ENCODE assay signal across 9 cellular contexts in the genomic region with DNA sequence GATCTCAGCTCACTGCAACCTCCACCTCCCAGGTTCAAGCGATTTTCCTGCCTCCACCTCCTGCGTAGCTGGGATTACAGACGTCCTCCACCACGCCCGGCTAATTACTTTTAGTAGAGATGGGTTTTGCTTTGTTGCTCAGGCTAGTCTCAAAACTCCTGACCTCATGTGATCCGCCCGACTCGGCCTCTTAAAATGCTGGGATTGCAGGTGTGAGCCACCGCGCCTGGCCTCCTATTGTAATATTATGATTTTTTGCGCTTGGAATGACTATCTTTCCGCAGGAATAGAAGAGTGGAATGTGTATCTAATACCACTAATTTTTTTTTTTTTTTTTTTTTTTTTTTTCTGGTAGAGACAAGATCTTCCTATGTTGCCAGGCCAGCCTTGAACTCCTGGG. TPM values are rescaled to one million over a fixed set of nuclear protein-coding genes. Genes with fewer than 3 reads are reported as not detected.
DNase-seq lines count a peak whose midpoint lies in the region; ATAC-seq and TF ChIP-seq lines count a peak whose summit lies in the region.
"Had no signal": no experiment of that assay in that cellular context is flagged by ENCODE, and none has a peak within 500 bp of the region (broad histone marks: within the 10 kb centered on the region; RNA-seq: fewer than 3 reads in every experiment).

No MANE protein-coding gene starts in this region.

- H2BK120ac ChIP-seq in trophoblast cell (ENCODE audit: insufficient read depth, low read length, poor library complexity) = no peak overlapping the region

- H3K9ac ChIP-seq in PC-3 (ENCODE audit: low read length) (peak overlapping the region; percentile 96), trophoblast cell (ENCODE audit: low read length) (no peak overlapping the region)

- H3K4me3 ChIP-seq in PC-3 (ENCODE audit: low read length) = peak overlapping the region; percentile 93
- peak overlapping the region; percentile 90 for H3K4me3 ChIP-seq in epithelial cell of proximal tubule (ENCODE audit: low read depth, low read length)
- no peak overlapping the region for H3K4me3 ChIP-seq in trophoblast cell (ENCODE audit: low read depth, low read length)

- H3K36me3 ChIP-seq in PC-3 (ENCODE audit: low read depth, low read length) (0 out of 2 replicates have a peak, but pooled peaks cover 4% of the 10 kb centered on the region), trophoblast cell (ENCODE audit: control insufficient read depth in 1 of 2, insufficient read depth in 2 of 2, low read length in 2 of 2) (no peaks in the 10 kb centered on the region)

- H3K9me3 Mint-ChIP-seq in Calu3 (ENCODE audit: low read depth, unreplicated experiment) = no peaks in the 10 kb centered on the region

- H3K4ac ChIP-seq in trophoblast cell (ENCODE audit: low read depth, low read length) = peak overlapping the region; percentile 97

- H3K4me2 ChIP-seq in PC-3 (ENCODE audit: low read length) = peak overlapping the region; percentile 99
- H3K4me2 ChIP-seq in trophoblast cell (ENCODE audit: low read length) = no peak overlapping the region

- no peaks in the 10 kb centered on the region for H3K9me2 ChIP-seq in PC-3 (replicated peaks; ENCODE audit: low read length)

- WGBS in trophoblast cell (ENCODE audit: extremely low coverage, insufficient coverage, insufficient read length) = no CpG with 5 or more reads among the region's 12 CpGs

- H3K4me3 Mint-ChIP-seq in Calu3 (ENCODE audit: low read depth, unreplicated experiment) = peak overlapping the region; percentile 95

- H2BK5ac ChIP-seq in trophoblast cell (ENCODE audit: low read depth, low read length, poor library complexity) = peak overlapping the region; percentile 27

- H3K9me3 ChIP-seq in PC-3 (ENCODE audit: low read length) (no peaks in the 10 kb centered on the region), trophoblast cell (ENCODE audit: insufficient read depth, low read depth, low read length) (no peaks in the 10 kb centered on the region)

- no peak overlapping the region for H3K18ac ChIP-seq in trophoblast cell (ENCODE audit: low read length)

- H4K8ac ChIP-seq in trophoblast cell (ENCODE audit: low read depth, low read length) = no peak overlapping the region

- no peak overlapping the region for H2AK5ac ChIP-seq in trophoblast cell (ENCODE audit: low read length)

- no peak overlapping the region for H4K91ac ChIP-seq in trophoblast cell (ENCODE audit: low read depth, low read length)

- no peaks in the 10 kb centered on the region for H3F3A ChIP-seq in PC-3 (ENCODE audit: low read length, unreplicated experiment)

- no peak overlapping the region for H3K23ac ChIP-seq in trophoblast cell (ENCODE audit: low read length)

- no peak overlapping the region for H4K12ac ChIP-seq in trophoblast cell (ENCODE audit: low read depth, low read length)

- TF ChIP-seq CTCF in Calu3 (IDR thresholded peaks at IDR 0.05; ENCODE audit: unreplicated experiment) (no peak), PC-3 (conservative IDR thresholded peaks at IDR 0.05; ENCODE audit: low read depth, low read length) (no peak), epithelial cell of proximal tubule (conservative IDR thresholded peaks at IDR 0.05; ENCODE audit: low read depth, low read length) (no peak), GM13976 (IDR thresholded peaks at IDR 0.05; ENCODE audit: borderline replicate concordance, control extremely low read depth, extremely low read depth, insufficient read depth, missing control alignments) (no peak)

- peak overlapping the region; percentile 73 for H3K27ac Mint-ChIP-seq in Calu3 (ENCODE audit: unreplicated experiment)

- ATAC-seq in PC-3 = no peak; the same call in 1 of the 2 replicates
- no peak for ATAC-seq in HG03139 (IDR thresholded peaks at IDR 0.05; ENCODE audit: unreplicated experiment)

- H2AFZ ChIP-seq in PC-3 (ENCODE audit: low read length) (no peak overlapping the region), trophoblast cell (ENCODE audit: insufficient read depth, low read length, poor library complexity) (no peak overlapping the region)

- peaks cover 8% of the 10 kb centered on the region for H3K4me1 Mint-ChIP-seq in Calu3 (ENCODE audit: low read depth, unreplicated experiment)

- CTCF ChIA-PET in Calu3 (lab: Charles Lee) = interaction anchor here (0.6 to 2.1 kb wide), 7 partner anchors 19 to 551 kb away, joined by 3 to 6 read pairs (median 3); no protein-coding TSS in a partner anchor
- CTCF ChIA-PET in PC-3 (lab: Charles Lee) = interaction anchor here (0.6 to 0.7 kb wide), 2 partner anchors 145 to 412 kb away, joined by 3 read pairs; no protein-coding TSS in a partner anchor

- no peak overlapping the region for H2BK12ac ChIP-seq in trophoblast cell (ENCODE audit: low read length)

- BruUV-seq in Calu3 (replicated peaks; lab: Mats Ljungman, UMichigan) = no TSS peak
- no TSS peak for BruUV-seq in PC-3 (replicated peaks; lab: Mats Ljungman, UMichigan)

- H3K14ac ChIP-seq in trophoblast cell (ENCODE audit: low read length) = no peak overlapping the region

- H3K4me1 ChIP-seq in PC-3 (ENCODE audit: insufficient read depth, low read length) = peaks cover 31% of the 10 kb centered on the region
- H3K4me1 ChIP-seq in trophoblast cell (ENCODE audit: control insufficient read depth in 1 of 2, insufficient read depth in 2 of 2, low read length in 2 of 2) = no peaks in the 10 kb centered on the region

- no peak for DNase-seq in Calu3
- DNase-seq in PC-3 = no peak
- DNase-seq in epithelial cell of proximal tubule (ENCODE audit: low read depth) = no peak
- peak; percentile 79 to 88 for DNase-seq in trophoblast cell
- DNase-seq in GM13976 (ENCODE audit: low spot score) = no peak
- no peak for DNase-seq in UCSD-AML1 (lab: John Stamatoyannopoulos, UW; ENCODE audit: unreplicated experiment)
- no peak for DNase-seq in DMS79 (lab: John Stamatoyannopoulos, UW)
- DNase-seq: activated CD4-positive, CD25-positive, alpha-beta regulatory T cell had no signal

- in situ Hi-C loops in GM13976 (cut with MboI; ENCODE audit: low sequenced_read_pairs, unreplicated experiment) = no loop called here

- H3K79me2 ChIP-seq in PC-3 (ENCODE audit: low read length) (peaks cover 69% of the 10 kb centered on the region), trophoblast cell (ENCODE audit: control insufficient read depth, insufficient read depth, low read length, poor library complexity) (peaks cover 14% of the 10 kb centered on the region)

- H3K27ac ChIP-seq in PC-3 (ENCODE audit: low read length) = peak overlapping the region; percentile 78
- H3K27ac ChIP-seq in trophoblast cell (ENCODE audit: low read depth, low read length) = no peak overlapping the region

- no peaks in the 10 kb centered on the region for H3K27me3 Mint-ChIP-seq in Calu3 (ENCODE audit: unreplicated experiment)

- POLR2A ChIA-PET in PC-3 (lab: Charles Lee; ENCODE audit: unreplicated experiment) = interaction anchor here (0.6 to 1.3 kb wide), 2 partner anchors 15 to 64 kb away, joined by 3 to 5 read pairs; no protein-coding TSS in a partner anchor

- H3K36me3 Mint-ChIP-seq in Calu3 (ENCODE audit: insufficient read depth, unreplicated experiment) = peaks cover 24% of the 10 kb centered on the region

- peaks cover 40% of the 10 kb centered on the region for H4K20me1 ChIP-seq in PC-3 (ENCODE audit: low read length)

- peaks cover 7% of the 10 kb centered on the region for H3K79me1 ChIP-seq in trophoblast cell (ENCODE audit: low read length)

- H3K27me3 ChIP-seq in PC-3 (ENCODE audit: low read length) (no peaks in the 10 kb centered on the region), trophoblast cell (ENCODE audit: insufficient read depth, low read length) (no peaks in the 10 kb centered on the region)

- intact Hi-C loops in Calu3 (cut with micrococcal nuclease; ENCODE audit: unreplicated experiment) = loop anchor here (2.0 to 5.0 kb wide), 2 partner anchors 63 to 412 kb away; partner anchors contain the start of gene EDEM1
- intact Hi-C loops in PC-3 (cut with micrococcal nuclease) = loop anchor here (2.0 to 5.0 kb wide), 4 partner anchors 71 to 467 kb away; partner anchors contain the start of gene BHLHE40

RNA-seq across cellular contexts. Expression of gene ARL8B, which starts 1.8 kb away (rescaled TPM):
- total RNA-seq in Calu3 (2022) (44.2 and 47.0 TPM in 2 replicates), PC-3 (2014; rRNA removed) (43.8 and 45.3 TPM in 2 replicates), epithelial cell of proximal tubule (23.7 and 31.1 TPM in 2 replicates)
- 143 and 168 TPM in 2 replicates for polyA plus RNA-seq in trophoblast cell (2013)

Comparison
In these comparisons a context has a peak if more than half of its experiments do, and no peak if none do; other contexts are left out.
1. DNase-seq: peak in trophoblast cell (2 of 2); none in Calu3 (single experiment), PC-3 (single experiment), epithelial cell of proximal tubule (single experiment), GM13976 (single experiment), UCSD-AML1 (single experiment) and DMS79 (single experiment).